In genomic region chr5:111509119-111509518, GRCh38 we compare ENCODE assay signal across 15 cellular contexts. TPM values are rescaled to one million over a fixed set of nuclear protein-coding genes. Genes with fewer than 3 reads are reported as not detected.
DNase-seq lines count a peak whose midpoint lies in the region; ATAC-seq, FAIRE-seq and TF ChIP-seq lines count a peak whose summit lies in the region.
"Had no signal": no experiment of that assay in that cellular context is flagged by ENCODE, and none has a peak within 500 bp of the region (broad histone marks: within the 10 kb centered on the region; RNA-seq: fewer than 3 reads in every experiment).

No MANE protein-coding gene starts in this region.

- no peak overlapping the region for H3K9ac ChIP-seq in SU-DHL-6 (ENCODE audit: low read length)
- no peak overlapping the region for H3K9ac ChIP-seq in endothelial cell of umbilical vein (replicated peaks; ENCODE audit: extremely low read depth, insufficient read depth, low read length)

- no peak overlapping the region for H3K27ac Mint-ChIP-seq in activated T-cell treated with anti-CD3 and anti-CD28 coated beads, Interleukin-2, amount 50 U/mL, for 24 hours
- peak overlapping the region; percentile 15 for H3K27ac Mint-ChIP-seq in stimulated activated effector memory CD8-positive, alpha-beta T cell treated with anti-CD3 and anti-CD28 coated beads, Interleukin-12 subunit alpha, Interleukin-12 subunit beta, amount 100 ng/mL, for 72 hours
- H3K27ac Mint-ChIP-seq: T-helper 17 cell had no signal

- H3K36me3 ChIP-seq in SU-DHL-6 (ENCODE audit: low read length): peaks cover 20% of the 10 kb centered on the region
- H3K36me3 ChIP-seq in endothelial cell of umbilical vein (ENCODE audit: control insufficient read depth in 2 of 2, extremely low read depth in 1 of 2, insufficient read depth in 2 of 2, low read length in 2 of 2): peaks cover 2 to 14% of the 10 kb centered on the region in 2 experiments
- H3K36me3 ChIP-seq: transverse colon had no signal

- dilution Hi-C loops in endothelial cell of umbilical vein (cut with MboI; ENCODE audit: extremely low pct_ligation_motif_present, low sequenced_read_pairs): no loop called here

- H3K27me3 ChIP-seq in SU-DHL-6 (ENCODE audit: low read length) (no peaks in the 10 kb centered on the region), endothelial cell of umbilical vein (ENCODE audit: control insufficient read depth in 2 of 2, insufficient read depth in 2 of 2, low read length in 2 of 2) (no peaks in the 10 kb centered on the region), right cardiac atrium (ENCODE audit: control insufficient read depth, insufficient read depth) (no peaks in the 10 kb centered on the region)
- H3K27me3 ChIP-seq: transverse colon had no signal

- BruUV-seq in endothelial cell of umbilical vein (replicated peaks; lab: Mats Ljungman, UMichigan): no TSS peak

- H3K9me3 Mint-ChIP-seq in activated T-cell treated with anti-CD3 and anti-CD28 coated beads, Interleukin-2, amount 50 U/mL, for 24 hours: no peaks in the 10 kb centered on the region
- no peaks in the 10 kb centered on the region for H3K9me3 Mint-ChIP-seq in activated T-cell treated with anti-CD3 and anti-CD28 coated beads, Interleukin-2, amount 50 U/mL, for 4 hours
- H3K9me3 Mint-ChIP-seq in stimulated activated effector memory CD8-positive, alpha-beta T cell treated with anti-CD3 and anti-CD28 coated beads, Interleukin-12 subunit alpha, Interleukin-12 subunit beta, amount 100 ng/mL, for 72 hours: no peaks in the 10 kb centered on the region

- no peak for TF ChIP-seq POLR2A in endothelial cell of umbilical vein (IDR thresholded peaks at IDR 0.05; ENCODE audit: low read depth, low read length)

- no peak overlapping the region for H2AFZ ChIP-seq in SU-DHL-6 (ENCODE audit: low read depth, low read length, severe bottlenecking)
- no peak overlapping the region for H2AFZ ChIP-seq in endothelial cell of umbilical vein (ENCODE audit: low read depth, low read length)

- intact Hi-C loops in endothelial cell of umbilical vein (cut with micrococcal nuclease): no loop called here
- intact Hi-C loops in right cardiac atrium (cut with DNase I): no loop called here

- peaks cover 74% of the 10 kb centered on the region for H3K79me2 ChIP-seq in SU-DHL-6 (ENCODE audit: insufficient read depth, low read length)
- peaks cover 81% of the 10 kb centered on the region for H3K79me2 ChIP-seq in endothelial cell of umbilical vein (ENCODE audit: control insufficient read depth, insufficient read depth, low read length)

- DNase-seq in activated T-cell treated with anti-CD3 and anti-CD28 coated beads, Interleukin-2, amount 50 U/mL, for 24 hours: no peak
- DNase-seq in activated T-cell treated with anti-CD3 and anti-CD28 coated beads, Interleukin-2, amount 50 U/mL, for 4 hours: no peak
- no peak for DNase-seq in endothelial cell of umbilical vein (ENCODE audit: low read depth, low spot score)
- no peak for DNase-seq in stimulated activated effector memory CD8-positive, alpha-beta T cell treated with anti-CD3 and anti-CD28 coated beads, Interleukin-12 subunit alpha, Interleukin-12 subunit beta, amount 100 ng/mL, for 72 hours (ENCODE audit: low spot score in 2 of 2)
- no peak for DNase-seq in NK-92 (lab: John Stamatoyannopoulos, UW; ENCODE audit: unreplicated experiment)
- no peak for DNase-seq in right cardiac atrium
- DNase-seq: central memory CD4-positive, alpha-beta T cell; NCI-H1417 treated with DMSO at 0.1 percent for 48 hours; NCI-H510A; stimulated activated CD4-positive, alpha-beta T cell treated with anti-CD3 and anti-CD28 coated beads, Interleukin-15, amount 100 ng/mL, for 24 hours; T-helper 17 cell; transverse colon had no signal

- H3K4me2 ChIP-seq in SU-DHL-6 (ENCODE audit: low read depth, low read length, poor library complexity, severe bottlenecking): peak overlapping the region; percentile 93
- peak overlapping the region; percentile 100 for H3K4me2 ChIP-seq in endothelial cell of umbilical vein (ENCODE audit: insufficient read depth, low read length)

- peaks cover 38% of the 10 kb centered on the region for H3K36me3 Mint-ChIP-seq in activated T-cell treated with anti-CD3 and anti-CD28 coated beads, Interleukin-2, amount 50 U/mL, for 24 hours (ENCODE audit: low read depth)
- peaks cover 4% of the 10 kb centered on the region for H3K36me3 Mint-ChIP-seq in activated T-cell treated with anti-CD3 and anti-CD28 coated beads, Interleukin-2, amount 50 U/mL, for 4 hours (ENCODE audit: insufficient read depth)
- H3K36me3 Mint-ChIP-seq in stimulated activated effector memory CD8-positive, alpha-beta T cell treated with anti-CD3 and anti-CD28 coated beads, Interleukin-12 subunit alpha, Interleukin-12 subunit beta, amount 100 ng/mL, for 72 hours: peaks cover 50% of the 10 kb centered on the region

- H4K20me1 ChIP-seq in SU-DHL-6 (ENCODE audit: low read depth, low read length): peaks cover 32% of the 10 kb centered on the region
- H4K20me1 ChIP-seq in endothelial cell of umbilical vein (replicated peaks; ENCODE audit: control insufficient read depth, extremely low read depth, insufficient read depth, low read length): peaks cover 12% of the 10 kb centered on the region

- H3K9me3 ChIP-seq in SU-DHL-6 (ENCODE audit: insufficient read depth, low read length): no peaks in the 10 kb centered on the region
- H3K9me3 ChIP-seq in endothelial cell of umbilical vein (replicated peaks; ENCODE audit: control insufficient read depth, insufficient read depth, low read length): no peaks in the 10 kb centered on the region
- H3K9me3 ChIP-seq in right cardiac atrium (ENCODE audit: control insufficient read depth, low read length): no peaks in the 10 kb centered on the region
- H3K9me3 ChIP-seq: transverse colon had no signal

- no peak for ATAC-seq in activated T-cell treated with anti-CD3 and anti-CD28 coated beads, Interleukin-2, amount 50 U/mL, for 4 hours
- no peak for ATAC-seq in stimulated activated effector memory CD8-positive, alpha-beta T cell treated with anti-CD3 and anti-CD28 coated beads, Interleukin-12 subunit alpha, Interleukin-12 subunit beta, amount 100 ng/mL, for 72 hours
- no peak for ATAC-seq in GM19455 (IDR thresholded peaks at IDR 0.05; ENCODE audit: unreplicated experiment)
- no peak for ATAC-seq in right cardiac atrium
- ATAC-seq: T-helper 17 cell had no signal

- FAIRE-seq in endothelial cell of umbilical vein (lab: Jason Lieb, UNC): no peak
- FAIRE-seq: D721Med had no signal

- H3K4me1 ChIP-seq in endothelial cell of umbilical vein (ENCODE audit: control insufficient read depth, extremely low read depth, insufficient read depth, low read length) (peaks cover 33% of the 10 kb centered on the region), right cardiac atrium (ENCODE audit: control insufficient read depth, insufficient read depth, low read length) (no peaks in the 10 kb centered on the region)

- WGBS in right cardiac atrium: 87% methylated on average over 1 of the region's 1 CpG

- no peak overlapping the region for H3K4me3 ChIP-seq in SU-DHL-6 (ENCODE audit: insufficient read depth, low read length, poor library complexity, severe bottlenecking)
- H3K4me3 ChIP-seq in endothelial cell of umbilical vein (replicated peaks in 1 of 3; ENCODE audit: insufficient read depth in 1 of 3, low read depth in 1 of 3, low read length in 3 of 3): peak overlapping the region in 1 of 3 experiments; percentile 97
- H3K4me3 ChIP-seq in right cardiac atrium (ENCODE audit: low read length): no peak overlapping the region
- H3K4me3 ChIP-seq: transverse colon had no signal

- no peaks in the 10 kb centered on the region for H3K9me2 ChIP-seq in SU-DHL-6 (replicated peaks; ENCODE audit: insufficient read depth, low read length)

- no peaks in the 10 kb centered on the region for H3K27me3 Mint-ChIP-seq in activated T-cell treated with anti-CD3 and anti-CD28 coated beads, Interleukin-2, amount 50 U/mL, for 24 hours
- no peaks in the 10 kb centered on the region for H3K27me3 Mint-ChIP-seq in activated T-cell treated with anti-CD3 and anti-CD28 coated beads, Interleukin-2, amount 50 U/mL, for 4 hours (ENCODE audit: low read depth)
- H3K27me3 Mint-ChIP-seq: T-helper 17 cell had no signal

- peaks cover 62% of the 10 kb centered on the region for H3K4me1 Mint-ChIP-seq in activated T-cell treated with anti-CD3 and anti-CD28 coated beads, Interleukin-2, amount 50 U/mL, for 24 hours (ENCODE audit: low read depth)
- peaks cover 38% of the 10 kb centered on the region for H3K4me1 Mint-ChIP-seq in activated T-cell treated with anti-CD3 and anti-CD28 coated beads, Interleukin-2, amount 50 U/mL, for 4 hours (ENCODE audit: low read depth)
- H3K4me1 Mint-ChIP-seq in stimulated activated effector memory CD8-positive, alpha-beta T cell treated with anti-CD3 and anti-CD28 coated beads, Interleukin-12 subunit alpha, Interleukin-12 subunit beta, amount 100 ng/mL, for 72 hours: peaks cover 53% of the 10 kb centered on the region

- H3K27ac ChIP-seq in SU-DHL-6 (ENCODE audit: low read depth, low read length) (no peak overlapping the region), endothelial cell of umbilical vein (ENCODE audit: insufficient read depth, low read depth, low read length) (no peak overlapping the region), right cardiac atrium (ENCODE audit: low read length) (no peak overlapping the region)
- H3K27ac ChIP-seq: transverse colon had no signal

- POLR2A ChIA-PET in endothelial cell of umbilical vein (lab: Charles Lee): no interaction called here

- CTCF ChIA-PET in endothelial cell of umbilical vein (lab: Charles Lee): interaction anchor here (1.0 to 7.2 kb wide), 2 partner anchors 9 to 22 kb away, joined by 3 to 64 read pairs; no protein-coding TSS in a partner anchor

- H3K4me3 Mint-ChIP-seq in activated T-cell treated with anti-CD3 and anti-CD28 coated beads, Interleukin-2, amount 50 U/mL, for 24 hours: peak overlapping the region; percentile 98
- no peak overlapping the region for H3K4me3 Mint-ChIP-seq in activated T-cell treated with anti-CD3 and anti-CD28 coated beads, Interleukin-2, amount 50 U/mL, for 4 hours
- H3K4me3 Mint-ChIP-seq in stimulated activated effector memory CD8-positive, alpha-beta T cell treated with anti-CD3 and anti-CD28 coated beads, Interleukin-12 subunit alpha, Interleukin-12 subunit beta, amount 100 ng/mL, for 72 hours: peak overlapping the region; percentile 96
- H3K4me3 Mint-ChIP-seq: T-helper 17 cell had no signal

- TF ChIP-seq CTCF in SU-DHL-6 (IDR thresholded peaks at IDR 0.05; ENCODE audit: insufficient read depth, low read length, poor library complexity, severe bottlenecking) (no peak), endothelial cell of umbilical vein (IDR thresholded peaks at IDR 0.05; ENCODE audit: extremely low read depth in 1 of 2, insufficient read depth in 1 of 2, low read depth in 1 of 2, low read length in 2 of 2) (no peak)

- H3K9me1 ChIP-seq in endothelial cell of umbilical vein (replicated peaks; ENCODE audit: control insufficient read depth, extremely low read depth, insufficient read depth, low read length): no peaks in the 10 kb centered on the region

- peaks cover 5% of the 10 kb centered on the region; the same call in 1 of the 2 replicates for H3F3A ChIP-seq in SU-DHL-6 (ENCODE audit: insufficient read depth)

RNA-seq across cellular contexts. Expression of gene STARD4, which starts 3.2 kb away (rescaled TPM):
- 10 to 100 TPM; 22.2 to 26.5 (median 24.4) TPM for total RNA-seq in activated T-cell treated with anti-CD3 and anti-CD28 coated beads, Interleukin-2, amount 50 U/mL, for 4 hours
- total RNA-seq in endothelial cell of umbilical vein (77.1 and 87.8 TPM in 2 replicates), right cardiac atrium (10 to 100 TPM; 14.6 to 32.3 (median 19.8) TPM)
- polyA plus RNA-seq in endothelial cell of umbilical vein (21.4 and 33.6 TPM in 2 replicates), right cardiac atrium (12.1 TPM)
- 27.3 and 31.1 TPM in 2 replicates for polyA plus RNA-seq in endothelial cell of umbilical vein (2011; cell fraction: cytosol; rRNA removed)
- 78.7 and 99.1 TPM in 2 replicates for polyA plus RNA-seq in endothelial cell of umbilical vein (2011; cell fraction: nucleus; rRNA removed)
- 50.3 and 51.5 TPM in 2 replicates for polyA plus RNA-seq in endothelial cell of umbilical vein (2012)
- 57.6 and 73.6 TPM in 2 replicates for polyA minus RNA-seq in endothelial cell of umbilical vein
- 12.3 TPM for polyA minus RNA-seq in endothelial cell of umbilical vein (2011; cell fraction: cytosol; rRNA and poly(A)+ RNA removed)
- polyA minus RNA-seq in endothelial cell of umbilical vein (2011; cell fraction: nucleus; rRNA and poly(A)+ RNA removed): 63.8 and 122 TPM in 2 replicates
